In genomic region chr16:68086860-68087268, GRCh38 we compare ENCODE assay signal across 9 cellular contexts. TPM values are rescaled to one million over a fixed set of nuclear protein-coding genes. Genes with fewer than 3 reads are reported as not detected.
DNase-seq lines count a peak whose midpoint lies in the region; ATAC-seq and TF ChIP-seq lines count a peak whose summit lies in the region.
"Had no signal": no experiment of that assay in that cellular context is flagged by ENCODE, and none has a peak within 500 bp of the region (broad histone marks: within the 10 kb centered on the region; RNA-seq: fewer than 3 reads in every experiment).

No MANE protein-coding gene starts in this region.

- peak overlapping the region; percentile 64 for H3K27ac Mint-ChIP-seq in osteocyte (ENCODE audit: unreplicated experiment)

- H3K9me3 ChIP-seq in DOHH2 (ENCODE audit: control insufficient read depth, insufficient read depth, low read length) (no peaks in the 10 kb centered on the region), duodenal mucosa (ENCODE audit: control insufficient read depth in 1 of 2, low read length in 2 of 2) (no peaks in the 10 kb centered on the region)

- peak overlapping the region; percentile 77 for H3K27ac ChIP-seq in DOHH2 (ENCODE audit: low read depth, low read length)
- no peak overlapping the region for H3K27ac ChIP-seq in duodenal mucosa (ENCODE audit: low read depth, low read length)

- peaks cover 54% of the 10 kb centered on the region for H3K4me1 ChIP-seq in DOHH2 (ENCODE audit: control insufficient read depth, low read length)
- peaks cover 48 to 67% of the 10 kb centered on the region in 2 donors for H3K4me1 ChIP-seq in duodenal mucosa (ENCODE audit: control insufficient read depth in 1 of 2, insufficient read depth in 2 of 2, low read length in 2 of 2)

- H3K9me3 Mint-ChIP-seq in osteocyte (ENCODE audit: unreplicated experiment), result no peaks in the 10 kb centered on the region

- H3K36me3 Mint-ChIP-seq in osteocyte (ENCODE audit: unreplicated experiment), result no peaks in the 10 kb centered on the region

- H3K36me3 ChIP-seq in DOHH2 (ENCODE audit: control insufficient read depth, low read length) (no peaks in the 10 kb centered on the region), duodenal mucosa (ENCODE audit: control insufficient read depth in 1 of 2, insufficient read depth in 2 of 2, low read length in 2 of 2) (no peaks in the 10 kb centered on the region)

- peaks cover 23% of the 10 kb centered on the region for H3F3A ChIP-seq in DOHH2 (ENCODE audit: control insufficient read depth, insufficient read depth)

- no peaks in the 10 kb centered on the region for H3K27me3 ChIP-seq in DOHH2 (ENCODE audit: control insufficient read depth, low read length)
- H3K27me3 ChIP-seq in duodenal mucosa (ENCODE audit: control insufficient read depth in 1 of 2, insufficient read depth in 2 of 2, low read length in 2 of 2), result no peaks in the 10 kb centered on the region

- peak overlapping the region; percentile 85 for H3K4me3 ChIP-seq in DOHH2 (ENCODE audit: low read length)
- H3K4me3 ChIP-seq in NB4 (ENCODE audit: low read depth, low read length), result peak overlapping the region; percentile 90
- H3K4me3 ChIP-seq in duodenal mucosa (ENCODE audit: low read depth in 1 of 2, low read length in 2 of 2), result peak overlapping the region; percentile 78 to 94
- H3K4me3 ChIP-seq: lung had no signal

- no peak for TF ChIP-seq POLR2A in NB4 (IDR thresholded peaks at IDR 0.05; ENCODE audit: extremely low read depth, insufficient read length)

- peak overlapping the region; percentile 86 for H3K4me2 ChIP-seq in DOHH2 (ENCODE audit: low read length)

- H3K9ac ChIP-seq in duodenal mucosa (ENCODE audit: low read depth in 1 of 2, low read length in 2 of 2), result peak overlapping the region; percentile 70 to 75

- peak overlapping the region; percentile 95 for H3K4me3 Mint-ChIP-seq in osteocyte (ENCODE audit: unreplicated experiment)

- peaks cover 7% of the 10 kb centered on the region; the same call in 1 of the 2 replicates for H4K20me1 ChIP-seq in DOHH2 (ENCODE audit: control insufficient read depth, insufficient read depth, low read depth, low read length)

- H3K9me2 ChIP-seq in DOHH2 (replicated peaks; ENCODE audit: control insufficient read depth, low read length), result no peaks in the 10 kb centered on the region

- no peaks in the 10 kb centered on the region for H3K27me3 Mint-ChIP-seq in osteocyte (ENCODE audit: unreplicated experiment)

- peaks cover 64% of the 10 kb centered on the region for H3K79me2 ChIP-seq in DOHH2 (ENCODE audit: control insufficient read depth, low read length)

- ATAC-seq in HG03175 (IDR thresholded peaks at IDR 0.05; ENCODE audit: unreplicated experiment) (no peak), HG03025 (IDR thresholded peaks at IDR 0.05; ENCODE audit: low FRiP score, unreplicated experiment) (no peak)

- TF ChIP-seq CTCF in DOHH2 (IDR thresholded peaks at IDR 0.05; ENCODE audit: low read depth, low read length, poor library complexity, severe bottlenecking) (no peak), NB4 (IDR thresholded peaks at IDR 0.05; ENCODE audit: low read depth, low read length) (no peak), osteocyte (IDR thresholded peaks at IDR 0.05) (no peak)

- DNase-seq in NB4 (ENCODE audit: low read depth) (no peak), osteocyte (ENCODE audit: extremely low spot score, unreplicated experiment) (no peak), NCI-H526 treated with DMSO at 0.1 percent for 48 hours (lab: John Stamatoyannopoulos, UW) (no peak), RPMI8226 (no peak)

- H3K4me1 Mint-ChIP-seq in osteocyte (ENCODE audit: unreplicated experiment), result peaks cover 48% of the 10 kb centered on the region

RNA-seq across cellular contexts. Expression of gene NFATC3, which starts 1.7 kb away (rescaled TPM):
- total RNA-seq in osteocyte, result 42.0 and 42.3 TPM in 2 replicates
